10 cellular contexts compared by ENCODE assay signal in the genomic region with DNA sequence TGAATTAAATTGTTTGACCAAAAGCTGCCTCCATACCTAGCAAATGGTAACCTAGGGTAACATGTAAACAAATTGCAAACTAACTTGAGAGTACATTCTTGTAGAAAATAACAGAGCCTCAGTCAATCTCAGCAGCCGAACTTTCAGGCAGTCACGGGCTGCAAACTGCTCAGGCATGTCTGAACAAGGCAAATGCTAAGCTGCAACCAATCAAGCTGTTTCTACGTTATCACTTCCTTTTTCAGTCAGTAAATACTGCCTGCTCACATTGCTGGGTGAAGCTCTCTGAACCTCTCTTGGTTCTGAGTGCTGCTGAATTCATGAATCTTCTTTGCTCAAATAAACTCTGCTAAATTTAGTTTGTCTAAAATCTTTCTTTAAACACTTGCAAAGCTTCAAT.
DNase-seq lines count a peak whose midpoint lies in the region; ATAC-seq and TF ChIP-seq lines count a peak whose summit lies in the region.
"Had no signal": no experiment of that assay in that cellular context is flagged by ENCODE, and none has a peak within 500 bp of the region (broad histone marks: within the 10 kb centered on the region; RNA-seq: fewer than 3 reads in every experiment).

No MANE protein-coding gene starts in this region.

- H3K4me1 Mint-ChIP-seq in Calu3 (ENCODE audit: low read depth, unreplicated experiment): no peaks in the 10 kb centered on the region

- no TSS peak for BruUV-seq in Calu3 (replicated peaks; lab: Mats Ljungman, UMichigan)

- CTCF ChIA-PET in Calu3 (lab: Charles Lee): no interaction called here

- H4K20me1 ChIP-seq in SU-DHL-6 (ENCODE audit: low read depth, low read length): no peaks in the 10 kb centered on the region

- DNase-seq in NCI-H82 (lab: John Stamatoyannopoulos, UW) (peak; percentile 9), NCI-H82 treated with DMSO at 0.1 percent for 48 hours (lab: John Stamatoyannopoulos, UW; ENCODE audit: unreplicated experiment) (no peak), kidney glomerular epithelial cell (lab: John Stamatoyannopoulos, UW) (peak; percentile 43), GM19238 (ENCODE audit: insufficient read length, low spot score) (no peak), NCI-H1436 treated with DMSO at 0.1 percent for 48 hours (lab: John Stamatoyannopoulos, UW) (no peak), Calu3 (no peak)

- H3K27ac ChIP-seq in SU-DHL-6 (ENCODE audit: low read depth, low read length): no peak overlapping the region
- H3K27ac ChIP-seq: A549, neutrophil had no signal

- H3K9me2 ChIP-seq in SU-DHL-6 (replicated peaks; ENCODE audit: insufficient read depth, low read length): no peaks in the 10 kb centered on the region

- H3K36me3 ChIP-seq in SU-DHL-6 (ENCODE audit: low read length): no peaks in the 10 kb centered on the region
- H3K36me3 ChIP-seq: neutrophil had no signal

- no peaks in the 10 kb centered on the region for H3F3A ChIP-seq in SU-DHL-6 (ENCODE audit: insufficient read depth)

- peak; percentile 94 for ATAC-seq in HG03095 (IDR thresholded peaks at IDR 0.05; ENCODE audit: unreplicated experiment)
- ATAC-seq: A549 had no signal

- H3K4me3 Mint-ChIP-seq in Calu3 (ENCODE audit: low read depth, unreplicated experiment): no peak overlapping the region

- H3K9me3 Mint-ChIP-seq in Calu3 (ENCODE audit: low read depth, unreplicated experiment): peaks cover 2% of the 10 kb centered on the region

- H3K79me2 ChIP-seq in SU-DHL-6 (ENCODE audit: insufficient read depth, low read length): no peaks in the 10 kb centered on the region

- TF ChIP-seq CTCF in SU-DHL-6 (IDR thresholded peaks at IDR 0.05; ENCODE audit: insufficient read depth, low read length, poor library complexity, severe bottlenecking) (no peak), Calu3 (IDR thresholded peaks at IDR 0.05; ENCODE audit: unreplicated experiment) (no peak)

- H2AFZ ChIP-seq in SU-DHL-6 (ENCODE audit: low read depth, low read length, severe bottlenecking): peak overlapping the region; percentile 9

- H3K9ac ChIP-seq in SU-DHL-6 (ENCODE audit: low read length): no peak overlapping the region

- H3K9me3 ChIP-seq in SU-DHL-6 (ENCODE audit: insufficient read depth, low read length): no peaks in the 10 kb centered on the region
- H3K9me3 ChIP-seq: A549, neutrophil had no signal

- H3K27me3 Mint-ChIP-seq in Calu3 (ENCODE audit: unreplicated experiment): no peaks in the 10 kb centered on the region

- intact Hi-C loops in Calu3 (cut with micrococcal nuclease; ENCODE audit: unreplicated experiment): loop anchor here (2.0 kb wide), 1 partner anchor 223 kb away; no protein-coding TSS in a partner anchor

- no peaks in the 10 kb centered on the region for H3K27me3 ChIP-seq in SU-DHL-6 (ENCODE audit: low read length)
- H3K27me3 ChIP-seq: neutrophil had no signal

- peak overlapping the region; percentile 23 for H3K4me2 ChIP-seq in SU-DHL-6 (ENCODE audit: low read depth, low read length, poor library complexity, severe bottlenecking)
- H3K4me2 ChIP-seq: A549 had no signal

- no peak overlapping the region for H3K4me3 ChIP-seq in SU-DHL-6 (ENCODE audit: insufficient read depth, low read length, poor library complexity, severe bottlenecking)
- H3K4me3 ChIP-seq: A549 had no signal

- no peaks in the 10 kb centered on the region for H3K36me3 Mint-ChIP-seq in Calu3 (ENCODE audit: insufficient read depth, unreplicated experiment)

- H3K27ac Mint-ChIP-seq in Calu3 (ENCODE audit: unreplicated experiment): no peak overlapping the region

Comparison
In these comparisons a context has a peak if more than half of its experiments do, and no peak if none do; other contexts are left out.
1. DNase-seq: peak in NCI-H82 (single experiment) and kidney glomerular epithelial cell (single experiment); none in NCI-H82 treated with DMSO at 0.1 percent for 48 hours (single experiment), GM19238 (single experiment), NCI-H1436 treated with DMSO at 0.1 percent for 48 hours (single experiment) and Calu3 (single experiment).